ENCODE assay signal across 9 cellular contexts in the genomic region with DNA sequence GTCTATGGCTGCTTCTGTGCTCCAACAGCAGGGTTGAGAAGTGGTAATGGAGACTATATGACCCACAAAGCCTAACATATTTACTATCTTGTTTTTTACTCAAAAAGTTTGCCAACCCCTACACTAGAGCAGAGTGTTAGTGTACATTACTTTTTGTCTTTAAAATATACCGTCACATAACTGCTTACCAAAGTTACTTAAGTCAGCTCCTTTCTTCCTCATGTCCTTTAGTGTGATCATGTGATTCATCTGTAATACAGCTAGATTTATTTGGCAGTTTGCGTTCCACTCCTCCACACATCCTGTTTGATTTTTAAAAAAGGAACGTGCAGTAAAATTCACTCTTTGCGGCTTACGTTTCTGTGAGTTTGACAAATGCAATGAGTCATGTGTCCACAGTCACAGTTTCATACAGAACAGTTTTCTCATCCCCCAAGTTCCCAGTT.
A peak's percentile ranks its signal among the peaks of the same experiment; 100 is the strongest.
DNase-seq lines count a peak whose midpoint lies in the region; ATAC-seq and TF ChIP-seq lines count a peak whose summit lies in the region.
"Had no signal": no experiment of that assay in that cellular context is flagged by ENCODE, and none has a peak within 500 bp of the region (broad histone marks: within the 10 kb centered on the region; RNA-seq: fewer than 3 reads in every experiment).

No MANE protein-coding gene starts in this region.

- no peak for TF ChIP-seq POLR2A in gastroesophageal sphincter (IDR thresholded peaks at IDR 0.05)

- 11 to 16% methylated on average over 5 of the region's 5 CpGs for WGBS in gastroesophageal sphincter (ENCODE audit: low coverage in 1 of 2), 2 donors

- H3K36me3 ChIP-seq in gastroesophageal sphincter (no peaks in the 10 kb centered on the region), thoracic aorta (no peaks in the 10 kb centered on the region)
- H3K36me3 ChIP-seq: gastrocnemius medialis had no signal

- H3K4me3 Mint-ChIP-seq in activated B cell treated with CpG ODN at 0.5 μM for 24 hours: peak overlapping the region; percentile 21

- H3K9me3 ChIP-seq in gastroesophageal sphincter (no peaks in the 10 kb centered on the region), thoracic aorta (no peaks in the 10 kb centered on the region)
- H3K9me3 ChIP-seq: gastrocnemius medialis had no signal

- H3K4me1 ChIP-seq in gastroesophageal sphincter (peaks cover 0 to 14% (median 0%) of the 10 kb centered on the region in 3 donors), thoracic aorta (ENCODE audit: control insufficient read depth in 1 of 2, low read depth in 2 of 2) (peaks cover 5 to 10% of the 10 kb centered on the region in 2 donors)
- H3K4me1 ChIP-seq: gastrocnemius medialis had no signal

- H3K27ac ChIP-seq in gastroesophageal sphincter: peak overlapping the region; percentile 1 to 47 (median 18)
- no peak overlapping the region for H3K27ac ChIP-seq in thoracic aorta
- H3K27ac ChIP-seq: gastrocnemius medialis had no signal

- H3K4me3 ChIP-seq in AG09309 (ENCODE audit: control insufficient read depth, low read depth, low read length) (no peak overlapping the region), gastroesophageal sphincter (no peak overlapping the region), thoracic aorta (peak overlapping the region; percentile 51)

- H3K27me3 ChIP-seq in gastroesophageal sphincter (no peaks in the 10 kb centered on the region), thoracic aorta (replicated peaks; ENCODE audit: insufficient read depth) (no peaks in the 10 kb centered on the region)
- H3K27me3 ChIP-seq: gastrocnemius medialis had no signal

- POLR2A ChIA-PET in activated B cell treated with CpG ODN at 0.5 μM for 24 hours (lab: Charles Lee): no interaction called here

- intact Hi-C loops in activated B cell treated with CpG ODN at 0.5 μM for 24 hours (cut with micrococcal nuclease): no loop called here

- TF ChIP-seq EP300 in gastroesophageal sphincter (IDR thresholded peaks at IDR 0.05): no peak

- H3K27ac Mint-ChIP-seq in activated B cell treated with CpG ODN at 0.5 μM for 24 hours: peak overlapping the region; percentile 21

- ATAC-seq in GM19351 (IDR thresholded peaks at IDR 0.05; ENCODE audit: unreplicated experiment) (peak; percentile 85), HG03378 (IDR thresholded peaks at IDR 0.05; ENCODE audit: unreplicated experiment) (peak; percentile 96), activated B cell treated with CpG ODN at 0.5 μM for 24 hours (ENCODE audit: low read depth) (peak; percentile 61), gastroesophageal sphincter (peak; percentile 66), thoracic aorta (ENCODE audit: insufficient number of reproducible peaks, low FRiP score, low read depth) (peak; percentile 69)

- no peaks in the 10 kb centered on the region for H3K9me3 Mint-ChIP-seq in activated B cell treated with CpG ODN at 0.5 μM for 24 hours

- no peaks in the 10 kb centered on the region for H3K36me3 Mint-ChIP-seq in activated B cell treated with CpG ODN at 0.5 μM for 24 hours (ENCODE audit: low read depth)

- no peak for TF ChIP-seq CTCF in AG09309 (IDR thresholded peaks at IDR 0.05; ENCODE audit: control insufficient read depth, insufficient read depth, low read depth, low read length, missing control alignments)
- no peak for TF ChIP-seq CTCF in activated B cell treated with CpG ODN at 0.5 μM for 24 hours (IDR thresholded peaks at IDR 0.05)
- no peak for TF ChIP-seq CTCF in gastroesophageal sphincter (IDR thresholded peaks at IDR 0.05)
- TF ChIP-seq CTCF in thoracic aorta (IDR thresholded peaks at IDR 0.05): no peak

- DNase-seq in AG09309 (ENCODE audit: low read depth): peak; percentile 78
- DNase-seq in activated B cell treated with CpG ODN at 0.5 μM for 24 hours: no peak
- DNase-seq in thoracic aorta (ENCODE audit: low spot score): no peak
- DNase-seq in NCI-H2171 (lab: John Stamatoyannopoulos, UW): no peak
- no peak for DNase-seq in NCI-H1417 (lab: John Stamatoyannopoulos, UW)
- DNase-seq: gastrocnemius medialis had no signal

- CTCF ChIA-PET in activated B cell treated with CpG ODN at 0.5 μM for 24 hours (lab: Charles Lee): interaction anchor here (1.5 kb wide), 1 partner anchor 243 kb away, joined by 3 read pairs; no protein-coding TSS in a partner anchor

- H3K27me3 Mint-ChIP-seq in activated B cell treated with CpG ODN at 0.5 μM for 24 hours: no peaks in the 10 kb centered on the region

- peaks cover 22% of the 10 kb centered on the region for H3K4me1 Mint-ChIP-seq in activated B cell treated with CpG ODN at 0.5 μM for 24 hours

Comparison
In these comparisons a context has a peak if more than half of its experiments do, and no peak if none do; other contexts are left out.
1. H3K27ac ChIP-seq: peak in gastroesophageal sphincter (4 of 4); none in thoracic aorta (0 of 2).
2. Peak in every context shown above with its lines, with median percentiles within 50 percentile points of each other: ATAC-seq.